Comparison of ENCODE assay signal across 8 cellular contexts in the genomic region with DNA sequence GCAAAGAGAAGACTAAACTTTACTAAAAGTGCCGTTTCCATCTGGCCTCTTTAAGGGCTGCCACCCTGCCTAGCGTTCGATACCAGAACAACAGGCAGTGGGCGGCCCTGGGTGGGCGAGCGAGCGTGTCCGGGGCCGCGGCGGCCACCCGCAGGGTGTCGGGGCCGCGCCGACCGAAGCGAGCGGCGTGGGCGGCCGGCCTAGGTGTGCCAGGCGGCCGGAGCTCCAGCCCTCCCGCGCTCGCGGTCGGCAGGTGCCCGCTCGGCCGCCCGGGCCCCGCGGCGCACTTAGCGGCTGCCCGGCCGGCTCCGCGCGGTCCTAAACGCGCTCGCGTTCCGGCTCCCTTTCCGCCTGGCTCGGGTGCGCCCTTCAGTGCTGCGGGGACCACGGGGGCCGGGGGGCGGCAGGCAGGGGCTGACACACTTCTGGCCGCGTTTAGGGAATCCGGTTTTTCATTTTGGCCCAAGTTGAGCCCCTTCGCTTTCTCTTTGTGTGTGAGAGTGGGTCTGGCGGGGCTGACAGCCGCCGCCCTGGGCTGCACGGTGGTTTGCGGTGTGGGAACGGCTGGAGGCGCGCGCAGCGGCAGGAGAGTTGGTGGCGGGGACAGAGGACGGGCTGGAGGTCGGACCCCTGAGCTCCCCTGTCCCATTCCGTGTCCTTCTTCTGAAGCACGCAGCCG. TPM values are rescaled to one million over a fixed set of nuclear protein-coding genes. Genes with fewer than 3 reads are reported as not detected.
DNase-seq lines count a peak whose midpoint lies in the region; ATAC-seq, FAIRE-seq and TF ChIP-seq lines count a peak whose summit lies in the region.

No MANE protein-coding gene starts in this region.

- peak; percentile 35 to 37 for DNase-seq in cardiac fibroblast (ENCODE audit: low read depth in 2 of 2)
- peak; percentile 62 for DNase-seq in left lobe of liver (ENCODE audit: low spot score)
- peak in 1 of 2 donors; percentile 67 for DNase-seq in stimulated activated effector memory CD8-positive, alpha-beta T cell treated with anti-CD3 and anti-CD28 coated beads, Interleukin-12 subunit alpha, Interleukin-12 subunit beta, amount 100 ng/mL, for 72 hours (ENCODE audit: low spot score in 2 of 2)
- DNase-seq in RCC 7860 (ENCODE audit: low spot score), result no peak

- H3K4me1 ChIP-seq in BLaER1 treated with 17β-estradiol and CSF1 and Interleukin-3, amounts not matched to agents 10 nM and 100 nM, result peaks cover 32 to 51% (median 39%) of the 10 kb centered on the region in 10 experiments

- H4K20me1 ChIP-seq in BLaER1 treated with 17β-estradiol and CSF1 and Interleukin-3, amounts not matched to agents 10 nM and 100 nM, result peaks cover 0 to 67% (median 52%) of the 10 kb centered on the region in 11 experiments; a peak in 17 of 22 replicates

- no peaks in the 10 kb centered on the region for H3K36me3 Mint-ChIP-seq in stimulated activated effector memory CD8-positive, alpha-beta T cell treated with anti-CD3 and anti-CD28 coated beads, Interleukin-12 subunit alpha, Interleukin-12 subunit beta, amount 100 ng/mL, for 72 hours

- no peaks in the 10 kb centered on the region for H3K9me3 Mint-ChIP-seq in stimulated activated effector memory CD8-positive, alpha-beta T cell treated with anti-CD3 and anti-CD28 coated beads, Interleukin-12 subunit alpha, Interleukin-12 subunit beta, amount 100 ng/mL, for 72 hours

- peak overlapping the region; percentile 79 to 97 (median 86) for H3K4me2 ChIP-seq in BLaER1 treated with 17β-estradiol and CSF1 and Interleukin-3, amounts not matched to agents 10 nM and 100 nM

- peaks cover 40% of the 10 kb centered on the region for H3K4me1 Mint-ChIP-seq in stimulated activated effector memory CD8-positive, alpha-beta T cell treated with anti-CD3 and anti-CD28 coated beads, Interleukin-12 subunit alpha, Interleukin-12 subunit beta, amount 100 ng/mL, for 72 hours

- no peak overlapping the region for H3K27ac Mint-ChIP-seq in stimulated activated effector memory CD8-positive, alpha-beta T cell treated with anti-CD3 and anti-CD28 coated beads, Interleukin-12 subunit alpha, Interleukin-12 subunit beta, amount 100 ng/mL, for 72 hours

- no peak for FAIRE-seq in RCC 7860 (lab: Jason Lieb, UNC)

- H3K27me3 ChIP-seq in BLaER1 treated with 17β-estradiol and CSF1 and Interleukin-3, amounts not matched to agents 10 nM and 100 nM, result peaks cover 0 to 9% (median 0%) of the 10 kb centered on the region in 11 experiments; a peak in 2 of 22 replicates

- H3K36me3 ChIP-seq in BLaER1 treated with 17β-estradiol and CSF1 and Interleukin-3, amounts not matched to agents 10 nM and 100 nM, result peaks cover 0 to 24% (median 13%) of the 10 kb centered on the region in 11 experiments; a peak in 9 of 22 replicates

- peak overlapping the region; percentile 75 to 93 (median 86) for H3K4me3 ChIP-seq in BLaER1 treated with 17β-estradiol and CSF1 and Interleukin-3, amounts not matched to agents 10 nM and 100 nM
- peak overlapping the region; percentile 39 to 57 for H3K4me3 ChIP-seq in cardiac fibroblast (replicated peaks in 1 of 2; ENCODE audit: low read depth in 2 of 2, low read length in 2 of 2)

- H3K27ac ChIP-seq in BLaER1 treated with 17β-estradiol and CSF1 and Interleukin-3, amounts not matched to agents 10 nM and 100 nM, result peak overlapping the region; percentile 76 to 99 (median 99)

- H3K9ac ChIP-seq in BLaER1 treated with 17β-estradiol and CSF1 and Interleukin-3, amounts not matched to agents 10 nM and 100 nM, result peak overlapping the region; percentile 86 to 100 (median 98)

- no peak for TF ChIP-seq CTCF in cardiac fibroblast (IDR thresholded peaks at IDR 0.05; ENCODE audit: low read depth, low read length)

- peak overlapping the region; percentile 85 for H3K4me3 Mint-ChIP-seq in stimulated activated effector memory CD8-positive, alpha-beta T cell treated with anti-CD3 and anti-CD28 coated beads, Interleukin-12 subunit alpha, Interleukin-12 subunit beta, amount 100 ng/mL, for 72 hours

- peak; percentile 37 for ATAC-seq in GM18868 (IDR thresholded peaks at IDR 0.05; ENCODE audit: unreplicated experiment)
- peak; percentile 26 for ATAC-seq in HG03442 (IDR thresholded peaks at IDR 0.05; ENCODE audit: unreplicated experiment)
- peak; percentile 45 for ATAC-seq in SK-N-SH treated with all-trans-retinoic acid at 6 μM for 48 hours
- ATAC-seq in left lobe of liver, result peak; percentile 75
- ATAC-seq in stimulated activated effector memory CD8-positive, alpha-beta T cell treated with anti-CD3 and anti-CD28 coated beads, Interleukin-12 subunit alpha, Interleukin-12 subunit beta, amount 100 ng/mL, for 72 hours, result peak; percentile 14

- no peaks in the 10 kb centered on the region for H3K9me3 ChIP-seq in BLaER1 treated with 17β-estradiol and CSF1 and Interleukin-3, amounts not matched to agents 10 nM and 100 nM (replicated peaks in 1 of 11)

TF ChIP-seq in SK-N-SH treated with all-trans-retinoic acid at 6 μM for 48 hours, 23 proteins besides CTCF, POLR2A, EP300 and RAD21:
- TF ChIP-seq ZFP30 (CRISPR knock-in tag; IDR thresholded peaks at IDR 0.05) (no peak), TCF4 (CRISPR knock-in tag; IDR thresholded peaks at IDR 0.05; ENCODE audit: borderline replicate concordance) (no peak), ZNF565 (CRISPR knock-in tag; conservative IDR thresholded peaks at IDR 0.05; ENCODE audit: low read depth) (no peak), CSDC2 (CRISPR knock-in tag; IDR thresholded peaks at IDR 0.05) (no peak), PPARA (CRISPR knock-in tag; IDR thresholded peaks at IDR 0.05; ENCODE audit: borderline replicate concordance) (no peak)

RNA-seq across cellular contexts. Expression of a gene that starts 2.9 kb away (rescaled TPM):
- not detected for total RNA-seq in left lobe of liver

Comparison
In these comparisons a context has a peak if more than half of its experiments do, and no peak if none do; other contexts are left out.
1. ATAC-seq: peak in every context shown above with its lines; median percentile 75 in left lobe of liver; 45 in SK-N-SH treated with all-trans-retinoic acid at 6 μM for 48 hours; 37 in GM18868; 26 in HG03442; 14 in stimulated activated effector memory CD8-positive, alpha-beta T cell treated with anti-CD3 and anti-CD28 coated beads, Interleukin-12 subunit alpha, Interleukin-12 subunit beta, amount 100 ng/mL, for 72 hours.